ENCODE assay signal across 2 cellular contexts in genomic region chr21:35475006-35475405, GRCh38.
TF ChIP-seq lines count a peak whose summit lies in the region.

No MANE protein-coding gene starts in this region.

TF ChIP-seq in SK-N-SH, 30 proteins besides CTCF, POLR2A, EP300 and RAD21 (continued from another document):
- no peak for TF ChIP-seq REST (IDR thresholded peaks at IDR 0.05; ENCODE audit: low read depth, low read length)
- no peak for TF ChIP-seq PBX3 (IDR thresholded peaks at IDR 0.05)
- TF ChIP-seq SIN3A (IDR thresholded peaks at IDR 0.05; ENCODE audit: borderline replicate concordance, low read depth, low read length) = no peak
- TF ChIP-seq RFX5 (IDR thresholded peaks at IDR 0.05; ENCODE audit: low read length) = no peak
TF ChIP-seq in SK-N-SH: peak in this region for 0.

TF ChIP-seq in SK-N-SH treated with all-trans-retinoic acid at 6 μM for 48 hours, 23 proteins besides CTCF, POLR2A, EP300 and RAD21 (continued from another document):
- TF ChIP-seq, protein P1, sequence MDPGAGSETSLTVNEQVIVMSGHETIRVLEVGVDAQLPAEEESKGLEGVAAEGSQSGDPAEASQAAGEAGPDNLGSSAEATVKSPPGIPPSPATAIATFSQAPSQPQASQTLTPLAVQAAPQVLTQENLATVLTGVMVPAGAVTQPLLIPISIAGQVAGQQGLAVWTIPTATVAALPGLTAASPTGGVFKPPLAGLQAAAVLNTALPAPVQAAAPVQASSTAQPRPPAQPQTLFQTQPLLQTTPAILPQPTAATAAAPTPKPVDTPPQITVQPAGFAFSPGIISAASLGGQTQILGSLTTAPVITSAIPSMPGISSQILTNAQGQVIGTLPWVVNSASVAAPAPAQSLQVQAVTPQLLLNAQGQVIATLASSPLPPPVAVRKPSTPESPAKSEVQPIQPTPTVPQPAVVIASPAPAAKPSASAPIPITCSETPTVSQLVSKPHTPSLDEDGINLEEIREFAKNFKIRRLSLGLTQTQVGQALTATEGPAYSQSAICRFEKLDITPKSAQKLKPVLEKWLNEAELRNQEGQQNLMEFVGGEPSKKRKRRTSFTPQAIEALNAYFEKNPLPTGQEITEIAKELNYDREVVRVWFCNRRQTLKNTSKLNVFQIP (CRISPR knock-in tag; IDR thresholded peaks at IDR 0.05; ENCODE audit: borderline replicate concordance, low read depth) = no peak
- TF ChIP-seq ARNTL (CRISPR knock-in tag; IDR thresholded peaks at IDR 0.05; ENCODE audit: borderline replicate concordance, low read depth) = no peak
- TF ChIP-seq ESRRG (CRISPR knock-in tag; IDR thresholded peaks at IDR 0.05) = no peak
- TF ChIP-seq, protein P2, sequence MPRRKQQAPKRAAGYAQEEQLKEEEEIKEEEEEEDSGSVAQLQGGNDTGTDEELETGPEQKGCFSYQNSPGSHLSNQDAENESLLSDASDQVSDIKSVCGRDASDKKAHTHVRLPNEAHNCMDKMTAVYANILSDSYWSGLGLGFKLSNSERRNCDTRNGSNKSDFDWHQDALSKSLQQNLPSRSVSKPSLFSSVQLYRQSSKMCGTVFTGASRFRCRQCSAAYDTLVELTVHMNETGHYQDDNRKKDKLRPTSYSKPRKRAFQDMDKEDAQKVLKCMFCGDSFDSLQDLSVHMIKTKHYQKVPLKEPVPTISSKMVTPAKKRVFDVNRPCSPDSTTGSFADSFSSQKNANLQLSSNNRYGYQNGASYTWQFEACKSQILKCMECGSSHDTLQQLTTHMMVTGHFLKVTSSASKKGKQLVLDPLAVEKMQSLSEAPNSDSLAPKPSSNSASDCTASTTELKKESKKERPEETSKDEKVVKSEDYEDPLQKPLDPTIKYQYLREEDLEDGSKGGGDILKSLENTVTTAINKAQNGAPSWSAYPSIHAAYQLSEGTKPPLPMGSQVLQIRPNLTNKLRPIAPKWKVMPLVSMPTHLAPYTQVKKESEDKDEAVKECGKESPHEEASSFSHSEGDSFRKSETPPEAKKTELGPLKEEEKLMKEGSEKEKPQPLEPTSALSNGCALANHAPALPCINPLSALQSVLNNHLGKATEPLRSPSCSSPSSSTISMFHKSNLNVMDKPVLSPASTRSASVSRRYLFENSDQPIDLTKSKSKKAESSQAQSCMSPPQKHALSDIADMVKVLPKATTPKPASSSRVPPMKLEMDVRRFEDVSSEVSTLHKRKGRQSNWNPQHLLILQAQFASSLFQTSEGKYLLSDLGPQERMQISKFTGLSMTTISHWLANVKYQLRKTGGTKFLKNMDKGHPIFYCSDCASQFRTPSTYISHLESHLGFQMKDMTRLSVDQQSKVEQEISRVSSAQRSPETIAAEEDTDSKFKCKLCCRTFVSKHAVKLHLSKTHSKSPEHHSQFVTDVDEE (CRISPR knock-in tag; IDR thresholded peaks at IDR 0.05) = no peak
- no peak for TF ChIP-seq ZNF70 (CRISPR knock-in tag; IDR thresholded peaks at IDR 0.05)
- TF ChIP-seq SNAI2 (CRISPR knock-in tag; IDR thresholded peaks at IDR 0.05) = no peak
- TF ChIP-seq ISL1 (CRISPR knock-in tag; IDR thresholded peaks at IDR 0.05) = no peak
- TF ChIP-seq TCF4 (CRISPR knock-in tag; IDR thresholded peaks at IDR 0.05; ENCODE audit: borderline replicate concordance) = no peak
- no peak for TF ChIP-seq CSDC2 (CRISPR knock-in tag; IDR thresholded peaks at IDR 0.05)
TF ChIP-seq in SK-N-SH treated with all-trans-retinoic acid at 6 μM for 48 hours: peak in this region for 0.
